In genomic region chr17:27355419-27355818, GRCh38 we compare ENCODE assay signal across 19 cellular contexts.
"Had no signal": no experiment of that assay in that cellular context is flagged by ENCODE, and none has a peak within 500 bp of the region (broad histone marks: within the 10 kb centered on the region; RNA-seq: fewer than 3 reads in every experiment).

No MANE protein-coding gene starts in this region.

- H3K27ac ChIP-seq: foreskin keratinocyte, left ventricle myocardium inferior, lower lobe of right lung, neutrophil, psoas muscle, right lobe of liver, tibial artery had no signal

- H3K4me3 ChIP-seq: left ventricle myocardium inferior, lower lobe of right lung, psoas muscle, right lobe of liver, tibial artery had no signal

- H3K4me1 ChIP-seq: foreskin keratinocyte had no signal

- H3K9me3 Mint-ChIP-seq: immature natural killer cell; memory B cell; naive thymus-derived CD4-positive, alpha-beta T cell; stimulated activated effector memory CD8-positive, alpha-beta T cell treated with anti-CD3 and anti-CD28 coated beads, Interleukin-12 subunit alpha, Interleukin-12 subunit beta, amount 100 ng/mL, for 72 hours; stimulated activated naive CD8-positive, alpha-beta T cell treated with anti-CD3 and anti-CD28 coated beads, Interleukin-15, Interleukin-2, amounts not matched to agents 100 ng/mL and 50 ng/mL, for 24 hours had no signal

- H3K27me3 ChIP-seq: foreskin keratinocyte, neutrophil, right lobe of liver, tibial artery had no signal

- H3K36me3 Mint-ChIP-seq: immature natural killer cell, memory B cell had no signal

- H3K27me3 Mint-ChIP-seq: memory B cell; naive thymus-derived CD4-positive, alpha-beta T cell; stimulated activated naive CD8-positive, alpha-beta T cell treated with anti-CD3 and anti-CD28 coated beads, Interleukin-15, Interleukin-2, amounts not matched to agents 100 ng/mL and 50 ng/mL, for 24 hours had no signal

- ATAC-seq: foreskin keratinocyte; left cardiac atrium; lower lobe of right lung; naive thymus-derived CD4-positive, alpha-beta T cell; psoas muscle; right lobe of liver; stimulated activated effector memory CD8-positive, alpha-beta T cell treated with anti-CD3 and anti-CD28 coated beads, Interleukin-12 subunit alpha, Interleukin-12 subunit beta, amount 100 ng/mL, for 72 hours had no signal

- H3K36me3 ChIP-seq: left ventricle myocardium inferior, lower lobe of right lung, neutrophil, right lobe of liver, tibial artery had no signal

- DNase-seq: effector memory CD4-positive, alpha-beta T cell; foreskin keratinocyte; immature natural killer cell; kidney; left cardiac atrium; left ventricle myocardium inferior; lower lobe of right lung; naive thymus-derived CD4-positive, alpha-beta T cell; nephron progenitor cell; psoas muscle; retina; right lobe of liver; stimulated activated CD4-positive, alpha-beta T cell treated with anti-CD3 and anti-CD28 coated beads, Interleukin-4, amount 100 ng/mL, for 1 hour; stimulated activated CD8-positive, alpha-beta memory T cell treated with anti-CD3 and anti-CD28 coated beads, Interleukin-4, amount 100 ng/mL, for 48 hours; tibial artery had no signal

- H3K27ac Mint-ChIP-seq: memory B cell; nephron progenitor cell; stimulated activated effector memory CD8-positive, alpha-beta T cell treated with anti-CD3 and anti-CD28 coated beads, Interleukin-12 subunit alpha, Interleukin-12 subunit beta, amount 100 ng/mL, for 72 hours; stimulated activated naive CD8-positive, alpha-beta T cell treated with anti-CD3 and anti-CD28 coated beads, Interleukin-15, Interleukin-2, amounts not matched to agents 100 ng/mL and 50 ng/mL, for 24 hours had no signal

- H3K9me3 ChIP-seq: left ventricle myocardium inferior, lower lobe of right lung, neutrophil, psoas muscle, right lobe of liver, tibial artery had no signal
